In genomic region chr15:83922895-83923294, GRCh38 we compare ENCODE assay signal across 29 cellular contexts.
"Had no signal": no experiment of that assay in that cellular context is flagged by ENCODE, and none has a peak within 500 bp of the region (broad histone marks: within the 10 kb centered on the region; RNA-seq: fewer than 3 reads in every experiment).

No MANE protein-coding gene starts in this region.

- H3K9me3 ChIP-seq: neutrophil, pancreas, prostate gland, right lobe of liver, spleen, suprapubic skin, testis, tibial artery, transverse colon, upper lobe of right lung, uterus had no signal

- H3K36me3 ChIP-seq: neutrophil, pancreas, prostate gland, spleen, suprapubic skin, transverse colon, upper lobe of right lung, uterus had no signal

- H3K27me3 ChIP-seq: neutrophil, pancreas, right lobe of liver, spleen, suprapubic skin, testis, tibial artery, transverse colon, upper lobe of right lung, uterus had no signal

- ATAC-seq: naive thymus-derived CD8-positive, alpha-beta T cell; natural killer cell treated with Interleukin-12 subunit alpha and Interleukin-12 subunit beta and Interleukin-15 and Interleukin-18, amount 100 ng/mL, for 72 hours; pancreas; right cardiac atrium; right lobe of liver; stimulated activated memory B cell treated with anti-CD40 and anti-IgM and Interleukin-4, amounts not matched to agents 10 μg/mL and 1 μg/mL and 100 μg/mL, for 72 hours; stimulated activated naive CD8-positive, alpha-beta T cell treated with anti-CD3 and anti-CD28 coated beads, Interleukin-15, amount 100 ng/mL, for 72 hours; stimulated activated naive CD8-positive, alpha-beta T cell treated with anti-CD3 and anti-CD28 coated beads, Interleukin-15, Interleukin-2, amounts not matched to agents 100 U/mL and 50 U/mL, for 24 hours; upper lobe of right lung had no signal

- H3K4me1 ChIP-seq: prostate gland, right lobe of liver, spleen, suprapubic skin, testis, transverse colon, upper lobe of right lung, uterus had no signal

- H3K4me3 ChIP-seq: pancreas, prostate gland, right lobe of liver, skin epidermis, smooth muscle cell, spleen, suprapubic skin, testis, tibial artery, transverse colon, upper lobe of right lung, uterus had no signal

- H3K27ac ChIP-seq: neutrophil, pancreas, prostate gland, right lobe of liver, skin epidermis, spleen, suprapubic skin, testis, tibial artery, transverse colon, upper lobe of right lung, uterus had no signal

- DNase-seq: naive thymus-derived CD8-positive, alpha-beta T cell; nephron progenitor cell; nucleus accumbens; pancreas; retina; right cardiac atrium; right lobe of liver; spleen; stimulated activated CD4-positive, alpha-beta T cell treated with anti-CD3 and anti-CD28 coated beads, Interleukin-12 subunit alpha, Interleukin-12 subunit beta, amount 100 ng/mL, for 4 hours; stimulated activated CD4-positive, alpha-beta T cell treated with anti-CD3 and anti-CD28 coated beads, Interleukin-1b, Interleukin-23, amount 100 ng/mL, for 48 hours; stimulated activated CD4-positive, alpha-beta T cell treated with anti-CD3 and anti-CD28 coated beads, Interleukin-4, amount 100 ng/mL, for 1 hour; stimulated activated CD4-positive, alpha-beta T cell treated with anti-CD3 and anti-CD28 coated beads, Interleukin-4, amount 100 ng/mL, for 4 hours; stimulated activated CD8-positive, alpha-beta memory T cell treated with anti-CD3 and anti-CD28 coated beads, Interleukin-4, amount 100 ng/mL, for 48 hours; stimulated activated naive CD4-positive, alpha-beta T cell; stimulated activated naive CD8-positive, alpha-beta T cell treated with anti-CD3 and anti-CD28 coated beads, Interleukin-15, amount 100 ng/mL, for 72 hours; stimulated activated naive CD8-positive, alpha-beta T cell treated with anti-CD3 and anti-CD28 coated beads, Interleukin-15, Interleukin-2, amounts not matched to agents 100 U/mL and 50 U/mL, for 24 hours; substantia nigra; testis; tibial artery; transverse colon; upper lobe of right lung; uterus had no signal
